19 cellular contexts compared by ENCODE assay signal in genomic region chr22:19492504-19493174, GRCh38. TPM values are rescaled to one million over a fixed set of nuclear protein-coding genes. Genes with fewer than 3 reads are reported as not detected.
DNase-seq lines count a peak whose midpoint lies in the region; ATAC-seq and TF ChIP-seq lines count a peak whose summit lies in the region.
"Had no signal": no experiment of that assay in that cellular context is flagged by ENCODE, and none has a peak within 500 bp of the region (broad histone marks: within the 10 kb centered on the region; RNA-seq: fewer than 3 reads in every experiment).

No MANE protein-coding gene starts in this region.

- no peaks in the 10 kb centered on the region for H3K9me3 ChIP-seq in CD8-positive, alpha-beta memory T cell (ENCODE audit: low read length)
- no peaks in the 10 kb centered on the region for H3K9me3 ChIP-seq in hepatocyte (ENCODE audit: low read depth)

- no peak for TF ChIP-seq CTCF in hepatocyte (IDR thresholded peaks at IDR 0.05; ENCODE audit: poor library complexity)

- H3K4me2 ChIP-seq in hepatocyte: no peak overlapping the region

- H3K27me3 ChIP-seq in CD8-positive, alpha-beta memory T cell (ENCODE audit: insufficient read depth, low read length, poor library complexity, severe bottlenecking): no peaks in the 10 kb centered on the region
- no peaks in the 10 kb centered on the region for H3K27me3 ChIP-seq in hepatocyte

- H3K4me1 Mint-ChIP-seq in activated CD4-positive, alpha-beta T cell treated with anti-CD3 and anti-CD28 coated beads for 36 hours: peaks cover 32% of the 10 kb centered on the region
- peaks cover 15% of the 10 kb centered on the region for H3K4me1 Mint-ChIP-seq in stimulated activated naive CD8-positive, alpha-beta T cell treated with anti-CD3 and anti-CD28 coated beads, Interleukin-15, amount 100 ng/mL, for 72 hours
- H3K4me1 Mint-ChIP-seq in CD8-positive, alpha-beta memory T cell: peaks cover 0 to 9% (median 0%) of the 10 kb centered on the region in 3 donors

- no peaks in the 10 kb centered on the region for H3K9me2 ChIP-seq in hepatocyte (replicated peaks; ENCODE audit: insufficient read depth)

- peak overlapping the region; percentile 35 for H3K27ac Mint-ChIP-seq in activated CD4-positive, alpha-beta T cell treated with anti-CD3 and anti-CD28 coated beads for 36 hours
- no peak overlapping the region for H3K27ac Mint-ChIP-seq in stimulated activated naive CD8-positive, alpha-beta T cell treated with anti-CD3 and anti-CD28 coated beads, Interleukin-15, amount 100 ng/mL, for 72 hours
- H3K27ac Mint-ChIP-seq in CD8-positive, alpha-beta memory T cell: peak overlapping the region in 1 of 8 donors; percentile 33

- no peaks in the 10 kb centered on the region for H3K36me3 ChIP-seq in CD8-positive, alpha-beta memory T cell (ENCODE audit: insufficient read depth, low read length)
- H3K36me3 ChIP-seq in hepatocyte (replicated peaks; ENCODE audit: insufficient read depth, low read depth): no peaks in the 10 kb centered on the region

- no peaks in the 10 kb centered on the region for H3K4me1 ChIP-seq in CD8-positive, alpha-beta memory T cell (ENCODE audit: insufficient read depth, low read length)
- H3K4me1 ChIP-seq in hepatocyte (ENCODE audit: insufficient read depth): no peaks in the 10 kb centered on the region

- peak; percentile 60 for ATAC-seq in activated CD4-positive, alpha-beta T cell treated with anti-CD3 and anti-CD28 coated beads for 36 hours
- ATAC-seq in stimulated activated naive CD8-positive, alpha-beta T cell treated with anti-CD3 and anti-CD28 coated beads, Interleukin-15, Interleukin-2, amounts not matched to agents 100 U/mL and 50 U/mL, for 24 hours: peak; percentile 32
- no peak for ATAC-seq in stimulated activated naive CD8-positive, alpha-beta T cell treated with anti-CD3 and anti-CD28 coated beads, Interleukin-15, amount 100 ng/mL, for 72 hours
- ATAC-seq: GM12878 had no signal

- intact Hi-C loops in activated CD4-positive, alpha-beta T cell treated with anti-CD3 and anti-CD28 coated beads for 36 hours (cut with DNase I, micrococcal nuclease): no loop called here

- no peak overlapping the region for H3K27ac ChIP-seq in CD8-positive, alpha-beta memory T cell (ENCODE audit: low read depth, low read length)
- H3K27ac ChIP-seq in hepatocyte: no peak overlapping the region
- H3K27ac ChIP-seq: GM23248 had no signal

- H3K4me3 Mint-ChIP-seq in activated CD4-positive, alpha-beta T cell treated with anti-CD3 and anti-CD28 coated beads for 36 hours: no peak overlapping the region
- no peak overlapping the region for H3K4me3 Mint-ChIP-seq in stimulated activated naive CD8-positive, alpha-beta T cell treated with anti-CD3 and anti-CD28 coated beads, Interleukin-15, amount 100 ng/mL, for 72 hours
- no peak overlapping the region for H3K4me3 Mint-ChIP-seq in CD8-positive, alpha-beta memory T cell
- H3K4me3 Mint-ChIP-seq: IgD-negative memory B cell had no signal

- no peaks in the 10 kb centered on the region for H3K27me3 Mint-ChIP-seq in activated CD4-positive, alpha-beta T cell treated with anti-CD3 and anti-CD28 coated beads for 36 hours
- H3K27me3 Mint-ChIP-seq in stimulated activated naive CD8-positive, alpha-beta T cell treated with anti-CD3 and anti-CD28 coated beads, Interleukin-15, amount 100 ng/mL, for 72 hours: no peaks in the 10 kb centered on the region
- H3K27me3 Mint-ChIP-seq in CD8-positive, alpha-beta memory T cell: no peaks in the 10 kb centered on the region
- H3K27me3 Mint-ChIP-seq: IgD-negative memory B cell had no signal

- H3K9me3 Mint-ChIP-seq in activated CD4-positive, alpha-beta T cell treated with anti-CD3 and anti-CD28 coated beads for 36 hours (ENCODE audit: low read depth): no peaks in the 10 kb centered on the region
- H3K9me3 Mint-ChIP-seq in stimulated activated naive CD8-positive, alpha-beta T cell treated with anti-CD3 and anti-CD28 coated beads, Interleukin-15, amount 100 ng/mL, for 72 hours: no peaks in the 10 kb centered on the region
- no peaks in the 10 kb centered on the region for H3K9me3 Mint-ChIP-seq in CD8-positive, alpha-beta memory T cell
- H3K9me3 Mint-ChIP-seq: IgD-negative memory B cell had no signal

- CTCF ChIA-PET in activated CD4-positive, alpha-beta T cell treated with anti-CD3 and anti-CD28 coated beads for 36 hours (lab: Charles Lee): interaction anchor here (1.2 to 1.4 kb wide), 2 partner anchors 107 to 137 kb away, joined by 4 to 5 read pairs; no protein-coding TSS in a partner anchor
- CTCF ChIA-PET in CD8-positive, alpha-beta memory T cell (lab: Charles Lee): no interaction called here

- no peak for DNase-seq in activated CD4-positive, alpha-beta T cell treated with anti-CD3 and anti-CD28 coated beads for 36 hours
- no peak for DNase-seq in activated CD4-positive, alpha-beta T cell treated with anti-CD3 and anti-CD28 coated beads for 4 hours
- no peak for DNase-seq in stimulated activated naive CD8-positive, alpha-beta T cell treated with anti-CD3 and anti-CD28 coated beads, Interleukin-15, Interleukin-2, amounts not matched to agents 100 U/mL and 50 U/mL, for 24 hours
- no peak for DNase-seq in stimulated activated naive CD8-positive, alpha-beta T cell treated with anti-CD3 and anti-CD28 coated beads, Interleukin-15, amount 100 ng/mL, for 72 hours
- DNase-seq in mesenteric fat pad (ENCODE audit: low spot score) (peak; percentile 71), 8988T (no peak), hepatocyte (ENCODE audit: low spot score) (no peak)
- DNase-seq in CD8-positive, alpha-beta memory T cell: no peak
- DNase-seq: C1 segment of cervical spinal cord, DMS 273 treated with DMSO at 0.1 percent for 48 hours, GDM1, GM23248, HCEC 1CT, NCI-H1417, NCI-H1930, NCI-H446, NCI-H69 had no signal

- H2AFZ ChIP-seq in hepatocyte: no peak overlapping the region
- H2AFZ ChIP-seq: GM23248 had no signal

- no peaks in the 10 kb centered on the region for H4K20me1 ChIP-seq in hepatocyte (ENCODE audit: insufficient read depth, poor library complexity, severe bottlenecking)

- H3K36me3 Mint-ChIP-seq in activated CD4-positive, alpha-beta T cell treated with anti-CD3 and anti-CD28 coated beads for 36 hours (ENCODE audit: low read depth): peaks cover 65% of the 10 kb centered on the region
- H3K36me3 Mint-ChIP-seq in CD8-positive, alpha-beta memory T cell: no peaks in the 10 kb centered on the region
- H3K36me3 Mint-ChIP-seq: IgD-negative memory B cell had no signal

- WGBS in hepatocyte (ENCODE audit: low lambda C conversion rate, missing lambda C conversion rate): 91% methylated on average over 6 of the region's 6 CpGs

- POLR2A ChIA-PET in activated CD4-positive, alpha-beta T cell treated with anti-CD3 and anti-CD28 coated beads for 36 hours (lab: Charles Lee): no interaction called here
- POLR2A ChIA-PET in CD8-positive, alpha-beta memory T cell (lab: Charles Lee): no interaction called here

- no peaks in the 10 kb centered on the region for H3K79me2 ChIP-seq in hepatocyte

- no peak overlapping the region for H3K4me3 ChIP-seq in CD8-positive, alpha-beta memory T cell (ENCODE audit: low read length)
- no peak overlapping the region for H3K4me3 ChIP-seq in hepatocyte
- H3K4me3 ChIP-seq: GM12878, GM23248 had no signal

RNA-seq across cellular contexts. Expression of gene CDC45, which starts 12.9 kb away (rescaled TPM):
- 100 to 1,000 TPM; 103 to 111 TPM for total RNA-seq in activated CD4-positive, alpha-beta T cell treated with anti-CD3 and anti-CD28 coated beads for 36 hours
- not detected for total RNA-seq in mesenteric fat pad
- total RNA-seq in CD8-positive, alpha-beta memory T cell: 100 to 1,000 TPM in 1 of 2 experiments, 10 to 100 TPM in 1; 99.0 to 101 TPM
- 0.17 TPM for polyA plus RNA-seq in CD8-positive, alpha-beta memory T cell
- 6.5 and 7.1 TPM in 2 replicates for total RNA-seq in hepatocyte
- 3.5 and 3.7 TPM in 2 replicates for polyA plus RNA-seq in hepatocyte

RNA-seq across cellular contexts. Expression of gene UFD1, which starts 13.6 kb away (rescaled TPM):
- total RNA-seq in activated CD4-positive, alpha-beta T cell treated with anti-CD3 and anti-CD28 coated beads for 36 hours: 100 to 1,000 TPM in 1 of 2 experiments, 10 to 100 TPM in 1; 78.4 to 109 TPM
- total RNA-seq in mesenteric fat pad (55.4 TPM), hepatocyte (48.6 and 51.5 TPM in 2 replicates)
- 10 to 100 TPM; 87.3 to 88.8 TPM for total RNA-seq in CD8-positive, alpha-beta memory T cell
- 82.7 TPM for polyA plus RNA-seq in CD8-positive, alpha-beta memory T cell
- polyA plus RNA-seq in hepatocyte: 79.1 and 86.0 TPM in 2 replicates

RNA-seq across cellular contexts. Expression of gene CLDN5, which starts 31.6 kb away (rescaled TPM):
- total RNA-seq in activated CD4-positive, alpha-beta T cell treated with anti-CD3 and anti-CD28 coated beads for 36 hours: not detected
- total RNA-seq in mesenteric fat pad (151 TPM), hepatocyte (4.9 and 8.9 TPM in 2 replicates)
- total RNA-seq in CD8-positive, alpha-beta memory T cell: not detected
- polyA plus RNA-seq in CD8-positive, alpha-beta memory T cell: not detected
- 9.9 and 12.0 TPM in 2 replicates for polyA plus RNA-seq in hepatocyte
- total RNA-seq: GM23248 had no signal
- polyA plus RNA-seq: GM12878, GM23248 had no signal

RNA-seq across cellular contexts. Expression of gene C22orf39, which starts 45.1 kb away (rescaled TPM):
- total RNA-seq in activated CD4-positive, alpha-beta T cell treated with anti-CD3 and anti-CD28 coated beads for 36 hours: 10 to 100 TPM; 21.9 to 22.2 TPM
- total RNA-seq in mesenteric fat pad: 26.3 TPM
- 10 to 100 TPM; 24.4 to 27.7 TPM for total RNA-seq in CD8-positive, alpha-beta memory T cell
- polyA plus RNA-seq in CD8-positive, alpha-beta memory T cell: 59.9 TPM
- total RNA-seq in hepatocyte: 26.4 and 29.5 TPM in 2 replicates
- polyA plus RNA-seq in hepatocyte: 29.0 and 32.4 TPM in 2 replicates

Comparison
In these comparisons a context has a peak if more than half of its experiments do, and no peak if none do; other contexts are left out.
1. RNA of gene CDC45, which starts 12.9 kb away (total RNA-seq): 103 to 111 TPM in activated CD4-positive, alpha-beta T cell treated with anti-CD3 and anti-CD28 coated beads for 36 hours and 99.0 to 101 TPM in CD8-positive, alpha-beta memory T cell; 6.5 to 7.1 TPM in hepatocyte and not detected in mesenteric fat pad (single experiment); every median in the first group is over 10 times any median in the second.
2. RNA of gene CLDN5, which starts 31.6 kb away (total RNA-seq): 151 TPM in mesenteric fat pad (single experiment); 4.9 to 8.9 TPM in hepatocyte, not detected in activated CD4-positive, alpha-beta T cell treated with anti-CD3 and anti-CD28 coated beads for 36 hours and not detected in CD8-positive, alpha-beta memory T cell; every median in the first group is over 10 times any median in the second.